10 cellular contexts compared by ENCODE assay signal in the genomic region with DNA sequence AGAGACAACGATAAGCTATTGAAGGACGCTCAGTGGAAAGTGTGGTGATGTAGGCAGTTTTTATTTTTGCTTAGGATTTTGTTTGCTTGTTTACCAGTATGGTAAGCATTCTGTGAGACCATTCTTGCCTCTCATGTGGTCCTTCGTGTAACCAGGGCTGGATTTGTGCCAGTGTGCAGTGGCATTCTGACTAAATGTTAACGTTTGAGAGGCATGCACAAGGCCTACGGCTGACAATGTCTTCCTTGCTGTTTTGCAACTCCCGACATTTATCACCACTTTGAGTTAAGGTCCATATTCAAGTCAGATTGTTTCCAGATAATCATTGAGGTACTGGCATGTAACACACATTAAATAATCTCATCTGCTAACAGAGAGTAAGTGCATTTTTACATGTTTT.
A peak's percentile ranks its signal among the peaks of the same experiment; 100 is the strongest.
DNase-seq lines count a peak whose midpoint lies in the region; FAIRE-seq and TF ChIP-seq lines count a peak whose summit lies in the region.
"Had no signal": no experiment of that assay in that cellular context is flagged by ENCODE, and none has a peak within 500 bp of the region (broad histone marks: within the 10 kb centered on the region; RNA-seq: fewer than 3 reads in every experiment).

No MANE protein-coding gene starts in this region.

- H4K91ac ChIP-seq in H1 (replicated peaks; ENCODE audit: insufficient read length, low read length), result no peak overlapping the region

- WGBS in H1 (ENCODE audit: extremely low coverage in 1 of 2, insufficient coverage in 1 of 2, insufficient read length in 1 of 2, insufficient replicate concordance in 2 of 2, low coverage in 1 of 2, low lambda C conversion rate in 2 of 2, missing lambda C conversion rate in 1 of 2), 2 experiments, result 88% methylated on average over 6 of the region's 6 CpGs; no CpG with 5 or more reads in 1 of the 2 experiments
- 48 to 62% (median 54%) methylated on average over 6 of the region's 6 CpGs for WGBS in stomach, 5 donors

- no peak overlapping the region for H4K5ac ChIP-seq in H1 (ENCODE audit: insufficient read length, low read depth, low read length)

- H3K4me1 Mint-ChIP-seq in activated naive CD4-positive, alpha-beta T cell treated with anti-CD3 and anti-CD28 coated beads, Interleukin-2, amount 10 ng/mL, durations not matched to agents 7 days and 5 days, result peaks cover 35% of the 10 kb centered on the region

- H2AFZ ChIP-seq in OCI-LY3 (ENCODE audit: low read depth, low read length) (peak overlapping the region; percentile 94), H1 (ENCODE audit: low read length) (0 out of 2 replicates have a peak overlapping the region, but pooled peaks have one; percentile 87)

- peaks cover 5% of the 10 kb centered on the region; the same call in 1 of the 2 replicates for H3K9me3 ChIP-seq in OCI-LY3 (ENCODE audit: insufficient read depth, low read length)
- no peaks in the 10 kb centered on the region for H3K9me3 ChIP-seq in H1 (ENCODE audit: insufficient read depth in 2 of 2, low read depth in 1 of 2, low read length in 1 of 2)
- H3K9me3 ChIP-seq in stomach, result peaks cover 0 to 14% (median 7%) of the 10 kb centered on the region in 4 donors
- H3K9me3 ChIP-seq: prostate gland had no signal

- H3K79me2 ChIP-seq in OCI-LY3 (ENCODE audit: low read length), result peaks cover 31% of the 10 kb centered on the region
- no peaks in the 10 kb centered on the region for H3K79me2 ChIP-seq in H1 (ENCODE audit: control insufficient read depth in 1 of 2, insufficient read depth in 2 of 2, low read length in 2 of 2)

- H4K8ac ChIP-seq in H1 (ENCODE audit: extremely low read depth, insufficient read depth, low read length), result no peak overlapping the region

- no peak overlapping the region for H3K4ac ChIP-seq in H1 (replicated peaks; ENCODE audit: insufficient read length, low read depth, low read length)

- H2BK20ac ChIP-seq in H1 (ENCODE audit: low read length), result no peak overlapping the region

- no peak overlapping the region for H3K56ac ChIP-seq in H1 (replicated peaks; ENCODE audit: insufficient read length, low read depth, low read length)

- peaks cover 6% of the 10 kb centered on the region; the same call in 1 of the 2 replicates for H4K20me1 ChIP-seq in OCI-LY3 (ENCODE audit: insufficient read depth, low read length)
- H4K20me1 ChIP-seq in H1 (replicated peaks in 1 of 2; ENCODE audit: control insufficient read depth in 1 of 2, insufficient read depth in 2 of 2, low read length in 2 of 2), result no peaks in the 10 kb centered on the region

- intact Hi-C loops in stomach (cut with DNase I; ENCODE audit: low total_unique reads), result no loop called here

- no peaks in the 10 kb centered on the region for H3K36me3 ChIP-seq in OCI-LY3 (replicated peaks; ENCODE audit: low read depth, low read length)
- no peaks in the 10 kb centered on the region for H3K36me3 ChIP-seq in H1 (ENCODE audit: control insufficient read depth in 2 of 4, insufficient read depth in 4 of 4, low read length in 3 of 4)
- H3K36me3 ChIP-seq in stomach, result no peaks in the 10 kb centered on the region
- H3K36me3 ChIP-seq: prostate gland, tibial nerve had no signal

- H3K27me3 Mint-ChIP-seq in activated naive CD4-positive, alpha-beta T cell treated with anti-CD3 and anti-CD28 coated beads, Interleukin-2, amount 10 ng/mL, durations not matched to agents 7 days and 5 days, result peaks cover 3% of the 10 kb centered on the region

- CTCF ChIA-PET in activated naive CD4-positive, alpha-beta T cell treated with anti-CD3 and anti-CD28 coated beads, Interleukin-2, amount 10 ng/mL, durations not matched to agents 7 days and 5 days (lab: Charles Lee), result interaction anchor here (1.0 to 3.8 kb wide), 6 partner anchors 57 to 336 kb away, joined by 3 to 15 read pairs (median 4); no protein-coding TSS in a partner anchor
- CTCF ChIA-PET in H1 (lab: Charles Lee; ENCODE audit: partially characterized antibody), result no interaction called here

- H3K23ac ChIP-seq in H1 (ENCODE audit: insufficient read length), result no peak overlapping the region

- H3K4me1 ChIP-seq in OCI-LY3 (ENCODE audit: low read length) (peaks cover 39% of the 10 kb centered on the region), H1 (replicated peaks in 1 of 4; ENCODE audit: control insufficient read depth in 3 of 4, insufficient read depth in 4 of 4, low read length in 3 of 4) (peaks cover 0 to 3% (median 0%) of the 10 kb centered on the region in 4 experiments; a peak in 1 of 7 replicates), stomach (peaks cover 0 to 7% (median 0%) of the 10 kb centered on the region in 4 donors)
- H3K4me1 ChIP-seq: prostate gland had no signal

- H2BK5ac ChIP-seq in H1 (ENCODE audit: low read depth, low read length), result no peak overlapping the region

- H3K27ac ChIP-seq in OCI-LY3 (ENCODE audit: low read length) (peak overlapping the region; percentile 87), H1 (ENCODE audit: low read depth, low read length) (no peak overlapping the region), stomach (peak overlapping the region in 3 of 5 donors; percentile 64 to 82 (median 79))
- H3K27ac ChIP-seq: prostate gland had no signal

- FAIRE-seq in H1 (lab: Jason Lieb, UNC), result no peak

- H3K4me3 ChIP-seq in OCI-LY3 (ENCODE audit: low read length), result peak overlapping the region; percentile 81
- no peak overlapping the region for H3K4me3 ChIP-seq in H1 (ENCODE audit: extremely low read depth in 1 of 4, insufficient read depth in 2 of 4, low read depth in 3 of 4, low read length in 4 of 4)
- no peak overlapping the region for H3K4me3 ChIP-seq in stomach
- H3K4me3 ChIP-seq: prostate gland had no signal

- H3K27ac Mint-ChIP-seq in activated naive CD4-positive, alpha-beta T cell treated with anti-CD3 and anti-CD28 coated beads, Interleukin-2, amount 10 ng/mL, durations not matched to agents 7 days and 5 days, result peak overlapping the region; percentile 100

- DNase-seq in activated naive CD4-positive, alpha-beta T cell treated with anti-CD3 and anti-CD28 coated beads, Interleukin-2, amount 10 ng/mL, durations not matched to agents 7 days and 5 days, result peak; percentile 21
- no peak for DNase-seq in activated naive CD4-positive, alpha-beta T cell (lab: John Stamatoyannopoulos, UW)
- no peak for DNase-seq in H1 (ENCODE audit: low read depth in 1 of 2, low spot score in 2 of 2)
- no peak for DNase-seq in stomach
- no peak for DNase-seq in NCI-H2171 treated with DMSO at 0.1 percent for 48 hours (lab: John Stamatoyannopoulos, UW)
- DNase-seq in pons (ENCODE audit: low spot score), result no peak
- no peak for DNase-seq in amygdala (lab: John Stamatoyannopoulos, UW)

- no peak overlapping the region for H3K14ac ChIP-seq in H1 (ENCODE audit: insufficient read length)

- H3K36me3 Mint-ChIP-seq in activated naive CD4-positive, alpha-beta T cell treated with anti-CD3 and anti-CD28 coated beads, Interleukin-2, amount 10 ng/mL, durations not matched to agents 7 days and 5 days, result peaks cover 4% of the 10 kb centered on the region

- H3K4me2 ChIP-seq in OCI-LY3 (ENCODE audit: low read length) (peak overlapping the region; percentile 91), H1 (ENCODE audit: insufficient read depth in 1 of 2, low read depth in 2 of 2, low read length in 2 of 2) (no peak overlapping the region)

- H3K79me1 ChIP-seq in H1 (ENCODE audit: low read depth, low read length), result no peaks in the 10 kb centered on the region

- no peak overlapping the region for H2BK120ac ChIP-seq in H1 (replicated peaks; ENCODE audit: low read depth, low read length)

- H3K27me3 ChIP-seq in OCI-LY3 (ENCODE audit: low read depth, low read length), result no peaks in the 10 kb centered on the region
- H3K27me3 ChIP-seq in H1 (replicated peaks in 1 of 4; ENCODE audit: control insufficient read depth in 3 of 4, extremely low read depth in 1 of 4, insufficient read depth in 3 of 4, low read length in 3 of 4), result no peaks in the 10 kb centered on the region
- H3K27me3 ChIP-seq in stomach, result no peaks in the 10 kb centered on the region
- H3K27me3 ChIP-seq: tibial nerve had no signal

- TF ChIP-seq CTCF in OCI-LY3 (IDR thresholded peaks at IDR 0.05; ENCODE audit: low read depth, low read length), result no peak
- no peak for TF ChIP-seq CTCF in H1 (IDR thresholded peaks at IDR 0.05; ENCODE audit: control extremely low read depth in 1 of 3, insufficient read depth in 1 of 3, low read depth in 1 of 3, low read length in 3 of 3)
- TF ChIP-seq CTCF in stomach (IDR thresholded peaks at IDR 0.05), result no peak

- H3K18ac ChIP-seq in H1 (ENCODE audit: extremely low read depth, low read length), result no peak overlapping the region

- POLR2A ChIA-PET in H1 (lab: Charles Lee; ENCODE audit: partially characterized antibody), result interaction anchor here (0.6 to 1.3 kb wide), 2 partner anchors 10 to 74 kb away, joined by 3 read pairs; no protein-coding TSS in a partner anchor

- TF ChIP-seq EP300 in H1 (IDR thresholded peaks at IDR 0.05; ENCODE audit: borderline replicate concordance in 1 of 2, low read depth in 2 of 2, low read length in 2 of 2) (no peak), stomach (IDR thresholded peaks at IDR 0.05) (no peak)

- H3K9ac ChIP-seq in OCI-LY3 (ENCODE audit: low read length) (peak overlapping the region; percentile 76), H1 (replicated peaks in 1 of 4; ENCODE audit: extremely low read depth in 1 of 4, low read depth in 3 of 4, low read length in 3 of 4) (no peak overlapping the region)

- no peaks in the 10 kb centered on the region for H3K23me2 ChIP-seq in H1 (ENCODE audit: low read depth, low read length)

- no peak overlapping the region for H2AK5ac ChIP-seq in H1 (ENCODE audit: low read depth, low read length)

- no peak overlapping the region for H2BK12ac ChIP-seq in H1 (ENCODE audit: low read depth, low read length)

- TF ChIP-seq RAD21 in H1 (IDR thresholded peaks at IDR 0.05 in 1 of 2, conservative IDR thresholded peaks at IDR 0.05 in 1 of 2; ENCODE audit: low read depth in 2 of 2, low read length in 2 of 2), result no peak

- H3K9me3 Mint-ChIP-seq in activated naive CD4-positive, alpha-beta T cell treated with anti-CD3 and anti-CD28 coated beads, Interleukin-2, amount 10 ng/mL, durations not matched to agents 7 days and 5 days, result peaks cover 13% of the 10 kb centered on the region

- no peak overlapping the region for H2BK15ac ChIP-seq in H1 (ENCODE audit: low read length)

- TF ChIP-seq POLR2A in H1 (IDR thresholded peaks at IDR 0.05; ENCODE audit: control extremely low read depth in 1 of 2, low read depth in 2 of 2, low read length in 2 of 2), result no peak
- no peak for TF ChIP-seq POLR2A in stomach (IDR thresholded peaks at IDR 0.05)

- peak overlapping the region; percentile 97 for H3K4me3 Mint-ChIP-seq in activated naive CD4-positive, alpha-beta T cell treated with anti-CD3 and anti-CD28 coated beads, Interleukin-2, amount 10 ng/mL, durations not matched to agents 7 days and 5 days

TF ChIP-seq in H1, 55 proteins besides CTCF, POLR2A, EP300 and RAD21:
- TF ChIP-seq TBP (IDR thresholded peaks at IDR 0.05; ENCODE audit: low read depth, low read length) (no peak), CBX5 (IDR thresholded peaks at IDR 0.05; ENCODE audit: low read depth, low read length) (no peak), SP4 (IDR thresholded peaks at IDR 0.05; ENCODE audit: low read length) (no peak), GTF2F1 (IDR thresholded peaks at IDR 0.05; ENCODE audit: borderline replicate concordance, low read depth, low read length) (no peak), YY1 (IDR thresholded peaks at IDR 0.05; ENCODE audit: low read depth, low read length) (no peak)
